8 cellular contexts compared by ENCODE assay signal in genomic region chr15:51403072-51403878, GRCh38.
DNase-seq lines count a peak whose midpoint lies in the region; ATAC-seq and TF ChIP-seq lines count a peak whose summit lies in the region.

No MANE protein-coding gene starts in this region.

- H3K4me1 ChIP-seq in H9 (ENCODE audit: insufficient read depth, low read length) = no peaks in the 10 kb centered on the region

- H4K91ac ChIP-seq in H9 (ENCODE audit: insufficient read length, low read depth, low read length) = no peak overlapping the region

- H2BK120ac ChIP-seq in H9 (ENCODE audit: low read depth, low read length, poor library complexity, severe bottlenecking) = no peak overlapping the region

- POLR2A ChIA-PET in AG04449 (lab: Yijun Ruan, JAX) = no interaction called here

- no peak overlapping the region for H3K23ac ChIP-seq in H9 (ENCODE audit: insufficient read length, low read depth, low read length)

- no peak overlapping the region for H4K8ac ChIP-seq in H9 (replicated peaks; ENCODE audit: insufficient read length, low read depth, low read length)

- H3K9me3 ChIP-seq in H9 (ENCODE audit: control insufficient read depth, low read depth, low read length) = no peaks in the 10 kb centered on the region

- H3K9me3 Mint-ChIP-seq in H9 = no peaks in the 10 kb centered on the region

- no peak overlapping the region for H3K4me3 Mint-ChIP-seq in H9

- ATAC-seq in HG03439 (IDR thresholded peaks at IDR 0.05; ENCODE audit: unreplicated experiment) (no peak), GM19395 (IDR thresholded peaks at IDR 0.05; ENCODE audit: unreplicated experiment) (no peak)

- H3K23me2 ChIP-seq in H9 (ENCODE audit: insufficient read length, low read depth, low read length, poor library complexity, severe bottlenecking) = no peaks in the 10 kb centered on the region

- H3K36me3 Mint-ChIP-seq in H9 (ENCODE audit: insufficient read depth in 1 of 3, low read depth in 3 of 3) = no peaks in the 10 kb centered on the region

- TF ChIP-seq CTCF in AG04449 (IDR thresholded peaks at IDR 0.05; ENCODE audit: insufficient read depth, low read length, missing control alignments) (peak; percentile 63), H9 (conservative IDR thresholded peaks at IDR 0.05) (peak; percentile 68), fibroblast of villous mesenchyme (IDR thresholded peaks at IDR 0.05; ENCODE audit: insufficient read depth, low read depth, low read length) (peak; percentile 71)

- no peak overlapping the region for H2AFZ ChIP-seq in H9 (ENCODE audit: low read length)

- no peak overlapping the region for H3K9ac ChIP-seq in H9 (ENCODE audit: extremely low read depth, insufficient read length, low read length)

- H3K18ac ChIP-seq in H9 (ENCODE audit: insufficient read length, low read depth, low read length) = no peak overlapping the region

- H3K27ac Mint-ChIP-seq in H9 = no peak overlapping the region; a peak in 1 of 7 replicates

- WGBS in H9 (ENCODE audit: extremely low coverage, insufficient read length, low lambda C conversion rate) = no CpG with 5 or more reads among the region's 8 CpGs

- H2BK20ac ChIP-seq in H9 (ENCODE audit: low read depth, low read length, poor library complexity, severe bottlenecking) = no peak overlapping the region

- H4K5ac ChIP-seq in H9 (ENCODE audit: insufficient read length, low read depth, low read length) = no peak overlapping the region

- H3K79me1 ChIP-seq in H9 (ENCODE audit: insufficient read depth, low read depth, low read length, poor library complexity, severe bottlenecking) = no peaks in the 10 kb centered on the region

- no peak overlapping the region for H3K4ac ChIP-seq in H9 (ENCODE audit: low read depth, low read length)

- no peak overlapping the region for H3T11ph ChIP-seq in H9 (ENCODE audit: low read length)

- no peaks in the 10 kb centered on the region for H3K79me2 ChIP-seq in H9 (ENCODE audit: insufficient read depth, low read length)

- no peak overlapping the region for H3K56ac ChIP-seq in H9 (ENCODE audit: insufficient read length, low read depth, low read length)

- H3K27ac ChIP-seq in H9 (ENCODE audit: insufficient read length, low read depth, low read length) = no peak overlapping the region

- H2BK5ac ChIP-seq in H9 (ENCODE audit: insufficient read length, low read length) = no peak overlapping the region

- no peaks in the 10 kb centered on the region for H3K27me3 ChIP-seq in H9 (ENCODE audit: insufficient read depth, low read length)

- no peaks in the 10 kb centered on the region for H4K20me1 ChIP-seq in H9 (ENCODE audit: control insufficient read depth, insufficient read depth, insufficient read length)

- H2BK15ac ChIP-seq in H9 (ENCODE audit: low read depth, low read length) = no peak overlapping the region

- no peak overlapping the region for H2BK12ac ChIP-seq in H9 (ENCODE audit: insufficient read length, low read depth, low read length)

- H3K14ac ChIP-seq in H9 (ENCODE audit: insufficient read depth, low read length) = no peak overlapping the region

- H3K4me3 ChIP-seq in AG04449 (ENCODE audit: low read depth, low read length) = no peak overlapping the region
- no peak overlapping the region for H3K4me3 ChIP-seq in fibroblast of villous mesenchyme (ENCODE audit: low read depth, low read length)

- H3K4me1 Mint-ChIP-seq in H9 = peaks cover 18 to 29% of the 10 kb centered on the region in 2 experiments

- DNase-seq in AG04449 (ENCODE audit: low read depth, low spot score) (no peak), H9 (peak; percentile 23), RPMI8226 (peak; percentile 48), fibroblast of villous mesenchyme (ENCODE audit: low read depth) (peak; percentile 58), superior temporal gyrus (ENCODE audit: extremely low spot score) (peak; percentile 83)
- DNase-seq in activated CD4-positive, alpha-beta T cell treated with anti-CD3 and anti-CD28 coated beads, Interleukin-2, amount 50 U/mL, for 48 hours = no peak

- no peak overlapping the region for H3K4me2 ChIP-seq in H9 (ENCODE audit: insufficient read depth, insufficient read length, low read length)

- CTCF ChIA-PET in AG04449 (lab: Yijun Ruan, JAX) = interaction anchor here (0.6 to 11.7 kb wide), 39 partner anchors 10 to 302 kb away, joined by 3 to 177 read pairs (median 5); no protein-coding TSS in a partner anchor

- peaks cover 6% of the 10 kb centered on the region; the same call in 1 of the 2 replicates for H3K27me3 Mint-ChIP-seq in H9 (ENCODE audit: low read depth)

- no peak overlapping the region for H2AK5ac ChIP-seq in H9 (ENCODE audit: insufficient read length, low read length)

Comparison
In these comparisons a context has a peak if more than half of its experiments do, and no peak if none do; other contexts are left out.
1. DNase-seq: peak in H9 (single experiment), RPMI8226 (single experiment), fibroblast of villous mesenchyme (single experiment) and superior temporal gyrus (single experiment); none in AG04449 (single experiment) and activated CD4-positive, alpha-beta T cell treated with anti-CD3 and anti-CD28 coated beads, Interleukin-2, amount 50 U/mL, for 48 hours (0 of 2).
2. Peak in every context shown above with its lines, with median percentiles within 50 percentile points of each other: CTCF ChIP-seq.